16 cellular contexts compared by ENCODE assay signal in the genomic region with DNA sequence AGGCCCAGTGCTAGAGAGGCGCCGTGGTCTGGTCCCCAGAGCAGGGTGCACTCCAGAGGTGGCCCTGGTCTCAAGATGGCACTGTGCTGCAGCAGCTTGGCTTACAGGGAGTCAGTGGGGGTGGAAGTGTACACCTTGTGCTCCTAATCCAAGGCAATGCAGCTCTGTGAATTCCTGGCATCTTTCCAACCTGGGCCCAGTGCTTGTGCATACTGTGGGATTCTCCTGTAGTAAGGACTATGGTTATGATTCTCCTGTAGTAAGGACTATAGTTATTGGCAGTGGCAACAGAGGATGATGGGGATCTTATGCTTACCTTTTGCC.
DNase-seq lines count a peak whose midpoint lies in the region; ATAC-seq and TF ChIP-seq lines count a peak whose summit lies in the region.
"Had no signal": no experiment of that assay in that cellular context is flagged by ENCODE, and none has a peak within 500 bp of the region (broad histone marks: within the 10 kb centered on the region; RNA-seq: fewer than 3 reads in every experiment).

No MANE protein-coding gene starts in this region.

- no peaks in the 10 kb centered on the region for H3K23me2 ChIP-seq in H9 (ENCODE audit: insufficient read length, low read depth, low read length, poor library complexity, severe bottlenecking)

- H3K18ac ChIP-seq in H9 (ENCODE audit: insufficient read length, low read depth, low read length), result no peak overlapping the region

- H3K9me3 ChIP-seq in H9 (ENCODE audit: control insufficient read depth, low read depth, low read length), result no peaks in the 10 kb centered on the region
- no peaks in the 10 kb centered on the region for H3K9me3 ChIP-seq in Caco-2

- H3K27ac Mint-ChIP-seq in H9, result no peak overlapping the region
- no peak overlapping the region for H3K27ac Mint-ChIP-seq in osteocyte (ENCODE audit: unreplicated experiment)
- no peak overlapping the region for H3K27ac Mint-ChIP-seq in Caco-2 (ENCODE audit: unreplicated experiment)
- H3K27ac Mint-ChIP-seq: CD4-positive, alpha-beta memory T cell had no signal

- H3K4ac ChIP-seq in H9 (ENCODE audit: low read depth, low read length), result no peak overlapping the region

- no peak overlapping the region for H2AFZ ChIP-seq in H9 (ENCODE audit: low read length)

- POLR2A ChIA-PET in Caco-2 (lab: Charles Lee), result no interaction called here

- H3K36me3 Mint-ChIP-seq in H9 (ENCODE audit: insufficient read depth in 1 of 3, low read depth in 3 of 3), result no peaks in the 10 kb centered on the region
- no peaks in the 10 kb centered on the region for H3K36me3 Mint-ChIP-seq in osteocyte (ENCODE audit: unreplicated experiment)
- H3K36me3 Mint-ChIP-seq in Caco-2 (ENCODE audit: insufficient read depth, unreplicated experiment), result peaks cover 22% of the 10 kb centered on the region
- H3K36me3 Mint-ChIP-seq: CD4-positive, alpha-beta memory T cell had no signal

- no peak overlapping the region for H2BK20ac ChIP-seq in H9 (ENCODE audit: low read depth, low read length, poor library complexity, severe bottlenecking)

- WGBS in H9 (ENCODE audit: extremely low coverage, insufficient read length, low lambda C conversion rate), result no CpG with 5 or more reads among the region's 2 CpGs

- no peak overlapping the region for H3T11ph ChIP-seq in H9 (ENCODE audit: low read length)

- H3K14ac ChIP-seq in H9 (ENCODE audit: insufficient read depth, low read length), result no peak overlapping the region

- TF ChIP-seq CTCF in H9 (conservative IDR thresholded peaks at IDR 0.05) (no peak), osteocyte (IDR thresholded peaks at IDR 0.05) (no peak), Caco-2 (IDR thresholded peaks at IDR 0.05; ENCODE audit: insufficient read depth in 1 of 2, low read depth in 1 of 2, low read length in 1 of 2, severe bottlenecking in 1 of 2, unreplicated experiment in 1 of 2) (no peak)

- H3K4me3 Mint-ChIP-seq in H9 (no peak overlapping the region), osteocyte (ENCODE audit: unreplicated experiment) (no peak overlapping the region), Caco-2 (ENCODE audit: unreplicated experiment) (no peak overlapping the region)
- H3K4me3 Mint-ChIP-seq: CD4-positive, alpha-beta memory T cell had no signal

- H3K79me1 ChIP-seq in H9 (ENCODE audit: insufficient read depth, low read depth, low read length, poor library complexity, severe bottlenecking), result no peaks in the 10 kb centered on the region

- H3K4me1 ChIP-seq in H9 (ENCODE audit: insufficient read depth, low read length) (no peaks in the 10 kb centered on the region), Caco-2 (no peaks in the 10 kb centered on the region)

- ATAC-seq in left lobe of liver, result no peak

- H3K4me2 ChIP-seq in H9 (ENCODE audit: insufficient read depth, insufficient read length, low read length), result no peak overlapping the region
- H3K4me2 ChIP-seq: KMS-11 had no signal

- no peak overlapping the region for H2BK15ac ChIP-seq in H9 (ENCODE audit: low read depth, low read length)

- peaks cover 2% of the 10 kb centered on the region; the same call in 1 of the 2 replicates for H3K36me3 ChIP-seq in Caco-2 (ENCODE audit: control insufficient read depth, insufficient read depth, low read length)

- H2BK12ac ChIP-seq in H9 (ENCODE audit: insufficient read length, low read depth, low read length), result no peak overlapping the region

- no peak overlapping the region for H4K91ac ChIP-seq in H9 (ENCODE audit: insufficient read length, low read depth, low read length)

- no peak overlapping the region for H2BK5ac ChIP-seq in H9 (ENCODE audit: insufficient read length, low read length)

- no peaks in the 10 kb centered on the region for H3K27me3 ChIP-seq in H9 (ENCODE audit: insufficient read depth, low read length)
- H3K27me3 ChIP-seq in Caco-2 (replicated peaks; ENCODE audit: control insufficient read depth, insufficient read depth, low read length), result no peaks in the 10 kb centered on the region

- H2BK120ac ChIP-seq in H9 (ENCODE audit: low read depth, low read length, poor library complexity, severe bottlenecking), result no peak overlapping the region

- H4K20me1 ChIP-seq in H9 (ENCODE audit: control insufficient read depth, insufficient read depth, insufficient read length), result no peaks in the 10 kb centered on the region

- no peak overlapping the region for H3K27ac ChIP-seq in H9 (ENCODE audit: insufficient read length, low read depth, low read length)
- H3K27ac ChIP-seq: 22Rv1, KMS-11, SK-N-MC had no signal

- no peaks in the 10 kb centered on the region for H3K9me3 Mint-ChIP-seq in H9
- H3K9me3 Mint-ChIP-seq in osteocyte (ENCODE audit: unreplicated experiment), result no peaks in the 10 kb centered on the region
- no peaks in the 10 kb centered on the region for H3K9me3 Mint-ChIP-seq in Caco-2 (ENCODE audit: unreplicated experiment)

- H4K5ac ChIP-seq in H9 (ENCODE audit: insufficient read length, low read depth, low read length), result peak overlapping the region; percentile 51

- intact Hi-C loops in Caco-2 (cut with micrococcal nuclease; ENCODE audit: unreplicated experiment), result no loop called here

- no peak overlapping the region for H3K4me3 ChIP-seq in Caco-2 (ENCODE audit: low read depth, low read length)
- H3K4me3 ChIP-seq: SK-N-MC had no signal

- H3K4me1 Mint-ChIP-seq in H9, result no peaks in the 10 kb centered on the region
- no peaks in the 10 kb centered on the region for H3K4me1 Mint-ChIP-seq in osteocyte (ENCODE audit: unreplicated experiment)
- H3K4me1 Mint-ChIP-seq in Caco-2 (ENCODE audit: low read depth, unreplicated experiment), result no peaks in the 10 kb centered on the region
- H3K4me1 Mint-ChIP-seq: CD4-positive, alpha-beta memory T cell had no signal

- H3K9ac ChIP-seq in H9 (ENCODE audit: extremely low read depth, insufficient read length, low read length), result no peak overlapping the region
- H3K9ac ChIP-seq: KMS-11 had no signal

- no TSS peak for BruUV-seq in Caco-2 (replicated peaks; lab: Mats Ljungman, UMichigan)

- no peak overlapping the region for H3K23ac ChIP-seq in H9 (ENCODE audit: insufficient read length, low read depth, low read length)

- H3K27me3 Mint-ChIP-seq in H9 (ENCODE audit: low read depth), result no peaks in the 10 kb centered on the region
- no peaks in the 10 kb centered on the region for H3K27me3 Mint-ChIP-seq in osteocyte (ENCODE audit: unreplicated experiment)
- H3K27me3 Mint-ChIP-seq in Caco-2 (ENCODE audit: insufficient read depth, unreplicated experiment), result no peaks in the 10 kb centered on the region
- H3K27me3 Mint-ChIP-seq: CD4-positive, alpha-beta memory T cell had no signal

- peak; percentile 10 for DNase-seq in DMS53 (lab: John Stamatoyannopoulos, UW)
- no peak for DNase-seq in DMS53 treated with DMSO at 0.1 percent for 48 hours (lab: John Stamatoyannopoulos, UW; ENCODE audit: unreplicated experiment)
- no peak for DNase-seq in H9
- DNase-seq in NCI-H82 (lab: John Stamatoyannopoulos, UW), result peak; percentile 87
- peak; percentile 44 for DNase-seq in left lobe of liver (ENCODE audit: low spot score)
- DNase-seq in osteocyte (ENCODE audit: extremely low spot score, unreplicated experiment), result no peak
- no peak for DNase-seq in Caco-2
- no peak for DNase-seq in glomerular visceral epithelial cell (ENCODE audit: extremely low spot score)
- DNase-seq: CD4-positive, alpha-beta memory T cell; GOT3; NCI-H1092; NCI-H187; NCI-H526 treated with DMSO at 0.1 percent for 48 hours had no signal

- no peak overlapping the region for H2AK5ac ChIP-seq in H9 (ENCODE audit: insufficient read length, low read length)

- no peak overlapping the region for H3K56ac ChIP-seq in H9 (ENCODE audit: insufficient read length, low read depth, low read length)

- no peak overlapping the region for H4K8ac ChIP-seq in H9 (replicated peaks; ENCODE audit: insufficient read length, low read depth, low read length)

- CTCF ChIA-PET in Caco-2 (lab: Charles Lee), result no interaction called here

- H3K79me2 ChIP-seq in H9 (ENCODE audit: insufficient read depth, low read length), result no peaks in the 10 kb centered on the region

Comparison
In these comparisons a context has a peak if more than half of its experiments do, and no peak if none do; other contexts are left out.
1. DNase-seq: peak in DMS53 (single experiment), NCI-H82 (single experiment) and left lobe of liver (single experiment); none in DMS53 treated with DMSO at 0.1 percent for 48 hours (single experiment), H9 (single experiment), osteocyte (single experiment), Caco-2 (0 of 2) and glomerular visceral epithelial cell (single experiment).